12 cellular contexts compared by ENCODE assay signal in genomic region chr22:17945851-17946690, GRCh38.
DNase-seq lines count a peak whose midpoint lies in the region; ATAC-seq, FAIRE-seq and TF ChIP-seq lines count a peak whose summit lies in the region.
"Had no signal": no experiment of that assay in that cellular context is flagged by ENCODE, and none has a peak within 500 bp of the region (broad histone marks: within the 10 kb centered on the region; RNA-seq: fewer than 3 reads in every experiment).

No MANE protein-coding gene starts in this region.

- no peaks in the 10 kb centered on the region for H3K36me3 ChIP-seq in gastrocnemius medialis
- H3K36me3 ChIP-seq: ovary had no signal

- TF ChIP-seq POLR2A in gastrocnemius medialis (IDR thresholded peaks at IDR 0.05) (no peak), GM12891 (IDR thresholded peaks at IDR 0.05; ENCODE audit: low read depth, low read length) (no peak)

- in situ Hi-C loops in GM13977 (cut with MboI; ENCODE audit: low pct_unique_long_range_greater_than_20kb, low sequenced_read_pairs, unreplicated experiment) (no loop called here), gastrocnemius medialis (cut with MboI; ENCODE audit: low sequenced_read_pairs in 4 of 4) (no loop called here)

- no peak overlapping the region for H3K4me3 ChIP-seq in gastrocnemius medialis
- H3K4me3 ChIP-seq: ovary had no signal

- TF ChIP-seq CTCF in GM13977 (IDR thresholded peaks at IDR 0.05; ENCODE audit: extremely low read depth, insufficient read depth, missing control alignments), result peak; percentile 44
- TF ChIP-seq CTCF in gastrocnemius medialis (IDR thresholded peaks at IDR 0.05 in 4 of 5, conservative IDR thresholded peaks at IDR 0.05 in 1 of 5), result no peak

- intact Hi-C loops in gastrocnemius medialis (cut with DNase I; ENCODE audit: low total_unique reads), result no loop called here

- peak overlapping the region; percentile 10 to 84 (median 61) for H3K27ac ChIP-seq in gastrocnemius medialis

- H3K4me1 ChIP-seq in gastrocnemius medialis, result peaks cover 79 to 84% of the 10 kb centered on the region in 2 donors

- DNase-seq in GM13977 (ENCODE audit: low spot score), result peak; percentile 45
- peak; percentile 59 to 86 for DNase-seq in NCI-H524 (lab: John Stamatoyannopoulos, UW)
- DNase-seq in gastrocnemius medialis, result no peak
- no peak for DNase-seq in germinal center (ENCODE audit: low spot score)
- no peak for DNase-seq in DMS114 treated with DMSO at 0.1 percent for 48 hours (lab: John Stamatoyannopoulos, UW; ENCODE audit: unreplicated experiment)
- no peak for DNase-seq in GM12891 (ENCODE audit: insufficient read length, low spot score)
- DNase-seq: immature natural killer cell, NCI-H2227 treated with DMSO at 0.1 percent for 48 hours, ovary, T-helper 1 cell had no signal

- H3K27me3 ChIP-seq in gastrocnemius medialis, result no peaks in the 10 kb centered on the region
- H3K27me3 ChIP-seq: ovary had no signal

- peak; percentile 35 for ATAC-seq in esophagus mucosa
- no peak for ATAC-seq in gastrocnemius medialis

- H3K9me3 ChIP-seq in gastrocnemius medialis, result no peaks in the 10 kb centered on the region
- H3K9me3 ChIP-seq: ovary had no signal

- FAIRE-seq in GM12891 (lab: Jason Lieb, UNC), result no peak
- FAIRE-seq: endothelial cell of umbilical vein had no signal

TF ChIP-seq in GM12891, 5 proteins besides CTCF, POLR2A, EP300 and RAD21:
- TF ChIP-seq POLR2AphosphoS5 (IDR thresholded peaks at IDR 0.05; ENCODE audit: low read depth, low read length) (no peak), PAX5 (IDR thresholded peaks at IDR 0.05; ENCODE audit: insufficient read depth, low read length, severe bottlenecking) (no peak), POU2F2 (IDR thresholded peaks at IDR 0.05; ENCODE audit: low read depth, low read length) (no peak), SPI1 (IDR thresholded peaks at IDR 0.05; ENCODE audit: low read depth, low read length) (no peak), TAF1 (IDR thresholded peaks at IDR 0.05; ENCODE audit: low read depth, low read length) (no peak)
TF ChIP-seq in GM12891: peak in this region for 0.

Comparison
In these comparisons a context has a peak if more than half of its experiments do, and no peak if none do; other contexts are left out.
1. DNase-seq: peak in GM13977 (single experiment) and NCI-H524 (2 of 2); none in gastrocnemius medialis (0 of 2), germinal center (single experiment), DMS114 treated with DMSO at 0.1 percent for 48 hours (single experiment) and GM12891 (single experiment).